14 cellular contexts compared by ENCODE assay signal in genomic region chr17:33509331-33509730, GRCh38.
DNase-seq lines count a peak whose midpoint lies in the region; ATAC-seq, FAIRE-seq and TF ChIP-seq lines count a peak whose summit lies in the region.
"Had no signal": no experiment of that assay in that cellular context is flagged by ENCODE, and none has a peak within 500 bp of the region (broad histone marks: within the 10 kb centered on the region; RNA-seq: fewer than 3 reads in every experiment).

No MANE protein-coding gene starts in this region.

- no peaks in the 10 kb centered on the region for H3K9me2 ChIP-seq in SK-N-SH

- H3K4me3 ChIP-seq in SK-N-SH (ENCODE audit: low read depth in 2 of 2, low read length in 1 of 2) (no peak overlapping the region), fibroblast of pulmonary artery (replicated peaks; ENCODE audit: low read depth, low read length) (no peak overlapping the region), upper lobe of left lung (peak overlapping the region in 1 of 4 donors; percentile 18), gastroesophageal sphincter (no peak overlapping the region)
- H3K4me3 ChIP-seq: BLaER1 treated with 17β-estradiol and CSF1 and Interleukin-3, amounts not matched to agents 10 nM and 100 nM; GM12878 had no signal

- H3F3A ChIP-seq in SK-N-SH (replicated peaks; ENCODE audit: insufficient read depth), result peaks cover 6% of the 10 kb centered on the region

- no peak overlapping the region for H2AFZ ChIP-seq in SK-N-SH (ENCODE audit: low read depth)

- intact Hi-C loops in posterior cingulate gyrus (cut with DNase I), result no loop called here

- DNase-seq in SK-N-SH, result peak; percentile 57
- peak; percentile 5 for DNase-seq in fibroblast of pulmonary artery (ENCODE audit: low read depth)
- peak in 8 of 10 donors; percentile 20 to 92 (median 48) for DNase-seq in posterior cingulate gyrus
- peak in 1 of 2 donors; percentile 24 for DNase-seq in upper lobe of left lung
- DNase-seq in GM12892 (ENCODE audit: insufficient read length), result no peak
- DNase-seq in HT-29 (ENCODE audit: low spot score), result no peak
- DNase-seq: CD4-positive, CD25-positive, alpha-beta regulatory T cell; GOT3; H9 had no signal

- H3K79me2 ChIP-seq in SK-N-SH (ENCODE audit: insufficient read depth), result no peaks in the 10 kb centered on the region

- H3K9me3 ChIP-seq in SK-N-SH, result no peaks in the 10 kb centered on the region
- H3K9me3 ChIP-seq in upper lobe of left lung, result no peaks in the 10 kb centered on the region
- H3K9me3 ChIP-seq in gastroesophageal sphincter, result peaks cover 0 to 4% (median 0%) of the 10 kb centered on the region in 3 donors

- H3K36me3 ChIP-seq in SK-N-SH (replicated peaks in 1 of 2; ENCODE audit: control insufficient read depth in 1 of 2, insufficient read depth in 2 of 2, low read length in 1 of 2) (no peaks in the 10 kb centered on the region), upper lobe of left lung (no peaks in the 10 kb centered on the region), gastroesophageal sphincter (no peaks in the 10 kb centered on the region)
- H3K36me3 ChIP-seq: BLaER1 treated with 17β-estradiol and CSF1 and Interleukin-3, amounts not matched to agents 10 nM and 100 nM had no signal

- no peaks in the 10 kb centered on the region for H4K20me1 ChIP-seq in SK-N-SH (ENCODE audit: insufficient read depth)
- H4K20me1 ChIP-seq: BLaER1 treated with 17β-estradiol and CSF1 and Interleukin-3, amounts not matched to agents 10 nM and 100 nM had no signal

- TF ChIP-seq RAD21 in SK-N-SH (IDR thresholded peaks at IDR 0.05; ENCODE audit: low read length), result no peak

- TF ChIP-seq POLR2A in upper lobe of left lung (IDR thresholded peaks at IDR 0.05) (no peak), gastroesophageal sphincter (IDR thresholded peaks at IDR 0.05) (no peak), GM12892 (IDR thresholded peaks at IDR 0.05; ENCODE audit: low read depth, low read length) (no peak)

- ATAC-seq in SK-N-SH treated with all-trans-retinoic acid at 6 μM for 48 hours (no peak), upper lobe of left lung (ENCODE audit: low FRiP score in 2 of 2) (no peak), gastroesophageal sphincter (no peak)

- H3K27me3 ChIP-seq in SK-N-SH (ENCODE audit: insufficient read depth), result no peaks in the 10 kb centered on the region
- no peaks in the 10 kb centered on the region for H3K27me3 ChIP-seq in upper lobe of left lung
- H3K27me3 ChIP-seq in gastroesophageal sphincter, result peaks cover 7% of the 10 kb centered on the region
- H3K27me3 ChIP-seq: BLaER1 treated with 17β-estradiol and CSF1 and Interleukin-3, amounts not matched to agents 10 nM and 100 nM had no signal

- no peak for TF ChIP-seq EP300 in SK-N-SH (IDR thresholded peaks at IDR 0.05; ENCODE audit: borderline replicate concordance in 1 of 2, low read depth in 1 of 2, low read length in 1 of 2)
- TF ChIP-seq EP300 in upper lobe of left lung (IDR thresholded peaks at IDR 0.05), result peak in 1 of 4 donors; percentile 28
- TF ChIP-seq EP300 in gastroesophageal sphincter (IDR thresholded peaks at IDR 0.05), result no peak

- POLR2A ChIA-PET in SK-N-SH (lab: Yijun Ruan, JAX), result no interaction called here

- H3K4me2 ChIP-seq in SK-N-SH, result no peak overlapping the region
- H3K4me2 ChIP-seq: BLaER1 treated with 17β-estradiol and CSF1 and Interleukin-3, amounts not matched to agents 10 nM and 100 nM had no signal

- WGBS in SK-N-SH (ENCODE audit: low lambda C conversion rate), result 37% methylated on average over 8 of the region's 8 CpGs
- WGBS in upper lobe of left lung, 2 donors, result 62 to 73% methylated on average over 8 of the region's 8 CpGs
- WGBS in gastroesophageal sphincter (ENCODE audit: low coverage in 1 of 2), 2 donors, result 26 to 53% methylated on average over 3 to 4 of the region's 8 CpGs

- no peak for FAIRE-seq in GM12892 (lab: Jason Lieb, UNC)
- FAIRE-seq: GM12878 had no signal

- CTCF ChIA-PET in SK-N-SH (lab: Yijun Ruan, JAX), result interaction anchor here (2.8 to 4.4 kb wide), 2 partner anchors 11 to 12 kb away, joined by 18 to 31 read pairs; no protein-coding TSS in a partner anchor

- H3K9ac ChIP-seq in SK-N-SH, result no peak overlapping the region
- H3K9ac ChIP-seq: BLaER1 treated with 17β-estradiol and CSF1 and Interleukin-3, amounts not matched to agents 10 nM and 100 nM had no signal

- H3K4me1 ChIP-seq in SK-N-SH (ENCODE audit: control insufficient read depth in 1 of 2, insufficient read depth in 2 of 2, low read depth in 1 of 2, low read length in 1 of 2), result peaks cover 0 to 42% of the 10 kb centered on the region in 2 experiments; a peak in 2 of 4 replicates
- peaks cover 0 to 27% (median 11%) of the 10 kb centered on the region in 4 donors for H3K4me1 ChIP-seq in upper lobe of left lung
- H3K4me1 ChIP-seq in gastroesophageal sphincter, result peaks cover 0 to 12% (median 0%) of the 10 kb centered on the region in 3 donors

- no peak for TF ChIP-seq CTCF in SK-N-SH (IDR thresholded peaks at IDR 0.05)
- TF ChIP-seq CTCF in fibroblast of pulmonary artery (IDR thresholded peaks at IDR 0.05; ENCODE audit: low read length, missing control alignments), result no peak
- TF ChIP-seq CTCF in upper lobe of left lung (IDR thresholded peaks at IDR 0.05), result no peak
- TF ChIP-seq CTCF in gastroesophageal sphincter (IDR thresholded peaks at IDR 0.05), result no peak

- H3K27ac ChIP-seq in SK-N-SH (ENCODE audit: low read depth in 2 of 2, low read length in 1 of 2) (peak overlapping the region in 1 of 2 experiments; percentile 65; a peak in 2 of 4 replicates), upper lobe of left lung (peak overlapping the region in 3 of 4 donors; percentile 53 to 55 (median 54)), gastroesophageal sphincter (no peak overlapping the region)
- H3K27ac ChIP-seq: 22Rv1; BLaER1 treated with 17β-estradiol and CSF1 and Interleukin-3, amounts not matched to agents 10 nM and 100 nM had no signal

TF ChIP-seq in SK-N-SH, 30 proteins besides CTCF, POLR2A, EP300 and RAD21:
- TF ChIP-seq SMC3 (IDR thresholded peaks at IDR 0.05; ENCODE audit: low read depth, low read length) (no peak), MEF2A (IDR thresholded peaks at IDR 0.05; ENCODE audit: borderline replicate concordance, low read depth) (no peak), GATA2 (CRISPR knock-in tag; IDR thresholded peaks at IDR 0.05) (peak; percentile 73), TCF12 (IDR thresholded peaks at IDR 0.05) (no peak)
TF ChIP-seq in SK-N-SH: peak in this region for 1.

TF ChIP-seq in SK-N-SH treated with all-trans-retinoic acid at 6 μM for 48 hours, 23 proteins besides CTCF, POLR2A, EP300 and RAD21:
- TF ChIP-seq GLIS3 (CRISPR knock-in tag; IDR thresholded peaks at IDR 0.05), result no peak
- TF ChIP-seq ZFP30 (CRISPR knock-in tag; IDR thresholded peaks at IDR 0.05), result no peak

Comparison
In these comparisons a context has a peak if more than half of its experiments do, and no peak if none do; other contexts are left out.
1. DNase-seq: peak in SK-N-SH (single experiment), fibroblast of pulmonary artery (single experiment) and posterior cingulate gyrus (8 of 10); none in GM12892 (single experiment) and HT-29 (single experiment).
2. H3K27ac ChIP-seq: peak in upper lobe of left lung (3 of 4); none in gastroesophageal sphincter (0 of 4).